ENCODE assay signal across 1 cellular context in genomic region chr2:41840702-41841551, GRCh38.
TF ChIP-seq lines count a peak whose summit lies in the region.

No MANE protein-coding gene starts in this region.

TF ChIP-seq in K562, 482 proteins besides CTCF, POLR2A, EP300 and RAD21 (continued from another document and continues in another):
- TF ChIP-seq ZNF318 (IDR thresholded peaks at IDR 0.05; ENCODE audit: borderline replicate concordance in 1 of 2, low read depth in 1 of 2) (no peak), PKNOX1 (IDR thresholded peaks at IDR 0.05) (peak; percentile 64), FUS (optimal IDR thresholded peaks at IDR 0.05; ENCODE audit: low read depth, low read length) (no peak), EHMT2 (IDR thresholded peaks at IDR 0.05) (peak; percentile 41; the same call in 1 of the 2 replicates), VEZF1 (CRISPR knock-in tag; IDR thresholded peaks at IDR 0.05) (0 out of 2 replicates have a peak, but pooled peaks have one; percentile 20), CTCFL (IDR thresholded peaks at IDR 0.05; ENCODE audit: borderline replicate concordance, insufficient read depth, low read depth, low read length, poor library complexity, severe bottlenecking) (peak; percentile 62), REST (CRISPR knock-in tag; IDR thresholded peaks at IDR 0.05; ENCODE audit: low read depth) (peak; percentile 49; the same call in 1 of the 2 replicates), ZHX1 (conservative IDR thresholded peaks at IDR 0.05; ENCODE audit: low read length) (no peak), ZBTB40 (IDR thresholded peaks at IDR 0.05) (0 out of 2 replicates have a peak, but pooled peaks have one; percentile 22), ZBTB40 (CRISPR knock-in tag; IDR thresholded peaks at IDR 0.05) (no peak), YY1 (IDR thresholded peaks at IDR 0.05; ENCODE audit: borderline replicate concordance in 1 of 3, control insufficient read depth in 1 of 3, extremely low read depth in 1 of 3, insufficient read depth in 3 of 3, insufficient read length in 1 of 3, insufficient replicate concordance in 2 of 3, low read depth in 1 of 3, low read length in 2 of 3) (peak in 2 of 3 experiments; percentile 35 to 38), CC2D1A (IDR thresholded peaks at IDR 0.05) (peak; percentile 49; the same call in 1 of the 2 replicates), MEF2A (IDR thresholded peaks at IDR 0.05; ENCODE audit: control insufficient read depth, low read depth, low read length) (no peak), GABPA (tag; conservative IDR thresholded peaks at IDR 0.05; ENCODE audit: low read depth) (peak; percentile 84), HNRNPLL (IDR thresholded peaks at IDR 0.05; ENCODE audit: low read depth, low read length, poor library complexity, severe bottlenecking) (peak; percentile 57), DIDO1 (tag; IDR thresholded peaks at IDR 0.05; ENCODE audit: low read depth) (peak; percentile 30; the same call in 1 of the 2 replicates), EP400 (IDR thresholded peaks at IDR 0.05) (no peak)
